In genomic region chr12:101459642-101460346, GRCh38 we compare ENCODE assay signal across 13 cellular contexts. TPM values are rescaled to one million over a fixed set of nuclear protein-coding genes. Genes with fewer than 3 reads are reported as not detected.
DNase-seq lines count a peak whose midpoint lies in the region; ATAC-seq, FAIRE-seq and TF ChIP-seq lines count a peak whose summit lies in the region.
"Had no signal": no experiment of that assay in that cellular context is flagged by ENCODE, and none has a peak within 500 bp of the region (broad histone marks: within the 10 kb centered on the region; RNA-seq: fewer than 3 reads in every experiment).

No MANE protein-coding gene starts in this region.

- FAIRE-seq in GM12891 (lab: Jason Lieb, UNC) = no peak
- FAIRE-seq: GM18507 had no signal

- DNase-seq in GM12891 (ENCODE audit: insufficient read length, low spot score) (no peak), NB4 (ENCODE audit: low read depth) (peak; percentile 15), dedifferentiated amniotic fluid mesenchymal stem cell (ENCODE audit: extremely low spot score) (peak; percentile 79), sciatic nerve (ENCODE audit: low spot score) (no peak), cerebellum (ENCODE audit: low spot score) (no peak), T-helper 9 cell (no peak)
- DNase-seq: activated CD4-positive, alpha-beta T cell treated with anti-CD3 and anti-CD28 coated beads, Interleukin-2, amount 10 ng/mL, durations not matched to agents 24 days and 14 days; NCI-H187 treated with DMSO at 0.1 percent for 48 hours; spleen had no signal

- ATAC-seq in sciatic nerve = peak; percentile 56
- no peak for ATAC-seq in GM18867 (IDR thresholded peaks at IDR 0.05; ENCODE audit: unreplicated experiment)
- ATAC-seq in HG02763 (IDR thresholded peaks at IDR 0.05; ENCODE audit: unreplicated experiment) = no peak

- TF ChIP-seq CTCF in NB4 (IDR thresholded peaks at IDR 0.05; ENCODE audit: low read depth, low read length) = no peak

- H3K4me3 ChIP-seq in NB4 (ENCODE audit: low read depth, low read length) = no peak overlapping the region
- H3K4me3 ChIP-seq: spleen had no signal

- intact Hi-C loops in sciatic nerve (cut with DNase I) = no loop called here

- TF ChIP-seq POLR2A in GM12891 (IDR thresholded peaks at IDR 0.05; ENCODE audit: low read depth, low read length) (no peak), NB4 (IDR thresholded peaks at IDR 0.05; ENCODE audit: extremely low read depth, insufficient read length) (no peak)

TF ChIP-seq in GM12891, 5 proteins besides CTCF, POLR2A, EP300 and RAD21:
- no peak for TF ChIP-seq PAX5 (IDR thresholded peaks at IDR 0.05; ENCODE audit: insufficient read depth, low read length, severe bottlenecking)
- TF ChIP-seq SPI1 (IDR thresholded peaks at IDR 0.05; ENCODE audit: low read depth, low read length) = 0 out of 2 replicates have a peak, but pooled peaks have one; percentile 6
- TF ChIP-seq POU2F2 (IDR thresholded peaks at IDR 0.05; ENCODE audit: low read depth, low read length) = no peak

RNA-seq across cellular contexts. Expression of gene SPIC, which starts 15.3 kb away (rescaled TPM):
- 0.28 TPM for polyA plus RNA-seq in GM12891 (2012; ENCODE audit: low read depth, missing spikeins)
- total RNA-seq in sciatic nerve = 0.40 TPM
- not detected for total RNA-seq in cerebellum
- total RNA-seq: activated CD4-positive, alpha-beta T cell treated with anti-CD3 and anti-CD28 coated beads, Interleukin-2, amount 10 ng/mL, durations not matched to agents 24 days and 14 days; temporal lobe had no signal

RNA-seq across cellular contexts. Expression of gene ARL1, which starts 52.2 kb away (rescaled TPM):
- 44.9 TPM for polyA plus RNA-seq in GM12891 (2012; ENCODE audit: low read depth, missing spikeins)
- total RNA-seq in sciatic nerve (80.6 TPM), cerebellum (45.5 TPM)

Comparison
In these comparisons a context has a peak if more than half of its experiments do, and no peak if none do; other contexts are left out.
1. DNase-seq: peak in NB4 (single experiment) and dedifferentiated amniotic fluid mesenchymal stem cell (single experiment); none in GM12891 (single experiment), sciatic nerve (single experiment), cerebellum (single experiment) and T-helper 9 cell (single experiment).